In the genomic region with DNA sequence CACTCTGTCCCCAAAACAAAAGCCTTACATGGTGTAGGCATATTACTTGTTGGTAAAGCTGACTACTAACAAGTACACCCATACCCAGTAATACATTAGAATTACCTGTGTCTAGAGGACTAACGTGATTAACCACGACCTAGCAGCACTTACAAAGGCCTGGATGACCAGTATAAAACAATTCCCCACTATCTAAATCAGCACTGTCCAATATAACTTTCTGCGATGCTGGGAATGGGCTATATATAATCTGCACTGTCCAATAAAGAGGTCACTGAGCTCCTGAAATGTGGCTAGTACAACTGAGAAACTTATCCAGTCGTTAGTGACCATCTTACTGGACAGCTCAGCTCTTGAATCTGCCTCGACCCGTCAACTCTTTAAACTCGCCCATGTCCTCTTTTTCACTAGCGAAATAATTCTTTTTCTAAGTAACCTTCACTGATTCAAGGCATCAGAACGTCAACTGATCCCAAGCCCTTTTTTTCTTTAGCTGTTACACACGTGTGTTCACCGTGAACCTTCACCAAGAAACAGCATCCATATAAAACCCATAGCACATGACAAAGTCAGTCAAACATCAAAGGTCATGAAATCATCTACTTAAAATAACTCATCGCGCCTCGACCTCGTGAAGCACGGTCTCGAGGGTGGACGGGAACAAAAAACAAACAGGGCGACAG, we compare ENCODE assay signal across 8 cellular contexts. TPM values are rescaled to one million over a fixed set of nuclear protein-coding genes. Genes with fewer than 3 reads are reported as not detected.
DNase-seq lines count a peak whose midpoint lies in the region; ATAC-seq and TF ChIP-seq lines count a peak whose summit lies in the region.

No MANE protein-coding gene starts in this region.

- H3K27me3 ChIP-seq in subcutaneous abdominal adipose tissue (ENCODE audit: control insufficient read depth in 5 of 5, insufficient read depth in 4 of 5, low read length in 5 of 5) = no peaks in the 10 kb centered on the region

- peak overlapping the region; percentile 16 to 98 (median 85) for H3K9ac ChIP-seq in subcutaneous abdominal adipose tissue (ENCODE audit: low read length in 5 of 5)

- H3K4me1 ChIP-seq in subcutaneous abdominal adipose tissue (ENCODE audit: control insufficient read depth in 5 of 5, insufficient read depth in 5 of 5, low read length in 5 of 5) = peaks cover 6 to 52% (median 48%) of the 10 kb centered on the region in 5 donors

- H3K4me3 ChIP-seq in GM12865 (ENCODE audit: low read depth, low read length) = peak overlapping the region; percentile 60
- peak overlapping the region; percentile 63 to 85 (median 73) for H3K4me3 ChIP-seq in subcutaneous abdominal adipose tissue (ENCODE audit: low read depth in 1 of 5, low read length in 5 of 5)

- TF ChIP-seq CTCF in GM12865 (IDR thresholded peaks at IDR 0.05; ENCODE audit: insufficient read depth, low read depth, low read length, missing control alignments) = no peak

- H3K27me3 Mint-ChIP-seq in activated naive CD8-positive, alpha-beta T cell treated with anti-CD3 and anti-CD28 coated beads, Interleukin-2, amount 50 U/mL, for 24 hours = no peaks in the 10 kb centered on the region
- peaks cover 3 to 10% (median 4%) of the 10 kb centered on the region in 3 donors for H3K27me3 Mint-ChIP-seq in immature natural killer cell (ENCODE audit: low read depth in 3 of 3)

- H3K4me1 Mint-ChIP-seq in activated naive CD8-positive, alpha-beta T cell treated with anti-CD3 and anti-CD28 coated beads, Interleukin-2, amount 50 U/mL, for 24 hours = peaks cover 40% of the 10 kb centered on the region
- peaks cover 29 to 45% of the 10 kb centered on the region in 2 donors for H3K4me1 Mint-ChIP-seq in immature natural killer cell

- H3K9me3 ChIP-seq in subcutaneous abdominal adipose tissue (ENCODE audit: control insufficient read depth in 5 of 5, low read length in 5 of 5) = no peaks in the 10 kb centered on the region

- H3K4me3 Mint-ChIP-seq in activated naive CD8-positive, alpha-beta T cell treated with anti-CD3 and anti-CD28 coated beads, Interleukin-2, amount 50 U/mL, for 24 hours = peak overlapping the region; percentile 92
- H3K4me3 Mint-ChIP-seq in immature natural killer cell = peak overlapping the region; percentile 86 to 93 (median 91)

- H3K9me3 Mint-ChIP-seq in activated naive CD8-positive, alpha-beta T cell treated with anti-CD3 and anti-CD28 coated beads, Interleukin-2, amount 50 U/mL, for 24 hours = no peaks in the 10 kb centered on the region
- no peaks in the 10 kb centered on the region for H3K9me3 Mint-ChIP-seq in immature natural killer cell

- no peaks in the 10 kb centered on the region for H3K36me3 ChIP-seq in subcutaneous abdominal adipose tissue (ENCODE audit: control insufficient read depth in 5 of 5, insufficient read depth in 5 of 5, low read length in 5 of 5)

- H3K27ac Mint-ChIP-seq in activated naive CD8-positive, alpha-beta T cell treated with anti-CD3 and anti-CD28 coated beads, Interleukin-2, amount 50 U/mL, for 24 hours = peak overlapping the region; percentile 97
- peak overlapping the region; percentile 87 to 98 (median 96) for H3K27ac Mint-ChIP-seq in immature natural killer cell

- no peak for ATAC-seq in activated naive CD8-positive, alpha-beta T cell treated with anti-CD3 and anti-CD28 coated beads, Interleukin-2, amount 50 U/mL, for 24 hours
- ATAC-seq in HG02970 (IDR thresholded peaks at IDR 0.05; ENCODE audit: low FRiP score, unreplicated experiment) = no peak

- no peak for DNase-seq in GM12865 (ENCODE audit: low read depth)
- peak; percentile 21 for DNase-seq in HT1080 (ENCODE audit: low read depth)
- peak; percentile 5 for DNase-seq in activated naive CD8-positive, alpha-beta T cell treated with anti-CD3 and anti-CD28 coated beads, Interleukin-2, amount 50 U/mL, for 24 hours
- DNase-seq in immature natural killer cell = no peak
- DNase-seq in HuH-7.5 (ENCODE audit: low spot score) = no peak
- DNase-seq in NCI-H774 (lab: John Stamatoyannopoulos, UW) = no peak

- H3K36me3 Mint-ChIP-seq in activated naive CD8-positive, alpha-beta T cell treated with anti-CD3 and anti-CD28 coated beads, Interleukin-2, amount 50 U/mL, for 24 hours (ENCODE audit: low read depth) = peaks cover 2% of the 10 kb centered on the region
- H3K36me3 Mint-ChIP-seq in immature natural killer cell = no peaks in the 10 kb centered on the region

- H3K27ac ChIP-seq in subcutaneous abdominal adipose tissue (ENCODE audit: low read depth, low read length) = peak overlapping the region; percentile 99

RNA-seq across cellular contexts. Expression of a gene that starts 0.9 kb away (rescaled TPM):
- 10.4 and 12.9 TPM in 2 replicates for total RNA-seq in HT1080 (2014; rRNA removed; shearing (Covaris generic))
- 12.0 and 12.9 TPM in 2 replicates for polyA plus RNA-seq in HT1080 (2015; cell fraction: cytosol; rRNA removed)
- 15.0 and 15.8 TPM in 2 replicates for polyA plus RNA-seq in HT1080 (2015; cell fraction: nucleus; rRNA removed)
- 1 to 10 TPM; 2.0 to 6.7 (median 3.2) TPM for polyA plus RNA-seq in immature natural killer cell

RNA-seq across cellular contexts. Expression of a gene that starts 44.4 kb away (rescaled TPM):
- 0.10 TPM in 1 of 2 replicates, not detected in the other for total RNA-seq in HT1080 (2014; rRNA removed; shearing (Covaris generic))
- polyA plus RNA-seq in HT1080 (2015; cell fraction: cytosol; rRNA removed) = 0.02 TPM in 1 of 2 replicates, not detected in the other
- polyA plus RNA-seq in HT1080 (2015; cell fraction: nucleus; rRNA removed) = not detected in 2 replicates
- polyA plus RNA-seq in immature natural killer cell = not detected

Comparison
In these comparisons a context has a peak if more than half of its experiments do, and no peak if none do; other contexts are left out.
1. DNase-seq: peak in HT1080 (single experiment) and activated naive CD8-positive, alpha-beta T cell treated with anti-CD3 and anti-CD28 coated beads, Interleukin-2, amount 50 U/mL, for 24 hours (single experiment); none in GM12865 (single experiment), immature natural killer cell (0 of 3), HuH-7.5 (single experiment) and NCI-H774 (single experiment).